ENCODE assay signal across 14 cellular contexts in genomic region chr22:46934172-46934745, GRCh38.
DNase-seq lines count a peak whose midpoint lies in the region; ATAC-seq, FAIRE-seq and TF ChIP-seq lines count a peak whose summit lies in the region.
"Had no signal": no experiment of that assay in that cellular context is flagged by ENCODE, and none has a peak within 500 bp of the region (broad histone marks: within the 10 kb centered on the region; RNA-seq: fewer than 3 reads in every experiment).

No MANE protein-coding gene starts in this region.

- peaks cover 2% of the 10 kb centered on the region; the same call in 1 of the 2 replicates for H3K79me2 ChIP-seq in GM12878 (ENCODE audit: control insufficient read depth, insufficient read depth, low read length)

- H3K27me3 ChIP-seq in heart right ventricle = no peaks in the 10 kb centered on the region
- H3K27me3 ChIP-seq in GM12878 (replicated peaks in 1 of 2; ENCODE audit: control insufficient read depth in 2 of 2, insufficient read depth in 2 of 2, low read length in 1 of 2) = no peaks in the 10 kb centered on the region
- H3K27me3 ChIP-seq in right lobe of liver = no peaks in the 10 kb centered on the region
- H3K27me3 ChIP-seq in transverse colon = no peaks in the 10 kb centered on the region
- no peaks in the 10 kb centered on the region for H3K27me3 ChIP-seq in H7 (ENCODE audit: control insufficient read depth, insufficient read depth, low read length)
- H3K27me3 ChIP-seq: cardiac muscle cell had no signal

- intact Hi-C loops in Right ventricle myocardium inferior (cut with DNase I) (no loop called here), heart right ventricle (cut with DNase I) (no loop called here), GM12878 (cut with micrococcal nuclease; ENCODE audit: unreplicated experiment) (no loop called here), right lobe of liver (cut with DNase I) (loop anchor here in 1 of 2 donors (10.0 kb wide), 1 partner anchor 119 kb away; no protein-coding TSS in a partner anchor), transverse colon (cut with DNase I; ENCODE audit: low total_unique reads) (no loop called here)

- SMC1A ChIA-PET in GM12878 (lab: Charles Lee; ENCODE audit: uncharacterized antibody, unreplicated experiment) = no interaction called here

- TF ChIP-seq EP300 in GM12878 (IDR thresholded peaks at IDR 0.05; ENCODE audit: borderline replicate concordance in 1 of 2, control insufficient read depth in 1 of 2, low read depth in 2 of 2, low read length in 2 of 2) = no peak
- TF ChIP-seq EP300 in transverse colon (IDR thresholded peaks at IDR 0.05; ENCODE audit: low read depth) = no peak

- peak overlapping the region in 1 of 10 donors; percentile 56 for H3K27ac ChIP-seq in heart right ventricle
- H3K27ac ChIP-seq in GM12878 (ENCODE audit: control insufficient read depth, insufficient read depth) = peak overlapping the region; percentile 42
- H3K27ac ChIP-seq in right lobe of liver = peak overlapping the region; percentile 75 to 98 (median 84)
- peak overlapping the region; percentile 23 to 58 (median 55) for H3K27ac ChIP-seq in transverse colon
- H3K27ac ChIP-seq: cardiac muscle cell had no signal

- in situ Hi-C loops in GM12878 (cut with MboI) (no loop called here), transverse colon (cut with MboI; ENCODE audit: low pct_ligation_motif_present in 1 of 4, low pct_unique_long_range_greater_than_20kb in 1 of 4, low sequenced_read_pairs in 3 of 4) (no loop called here)

- no peak overlapping the region for H3K4me3 ChIP-seq in heart right ventricle
- no peak overlapping the region for H3K4me3 ChIP-seq in GM12878
- no peak overlapping the region for H3K4me3 ChIP-seq in right lobe of liver
- H3K4me3 ChIP-seq in transverse colon = no peak overlapping the region
- no peak overlapping the region for H3K4me3 ChIP-seq in H7 (ENCODE audit: insufficient read depth, low read depth, low read length)
- H3K4me3 ChIP-seq: cardiac muscle cell had no signal

- no peak for FAIRE-seq in GM12878 (lab: Jason Lieb, UNC)

- 96% methylated on average over 14 of the region's 14 CpGs for WGBS in heart right ventricle, 2 donors
- WGBS in GM12878 (ENCODE audit: insufficient coverage, insufficient replicate concordance, low lambda C conversion rate, missing lambda C conversion rate) = 97% methylated on average over 14 of the region's 14 CpGs
- 84% methylated on average over 7 of the region's 14 CpGs for WGBS in right lobe of liver (ENCODE audit: insufficient coverage, low coverage, low lambda C conversion rate, missing lambda C conversion rate)
- WGBS in transverse colon (ENCODE audit: low coverage in 1 of 2), 2 donors = 96 to 100% methylated on average over 2 to 14 of the region's 14 CpGs

- no peak for TF ChIP-seq CTCF in heart right ventricle (IDR thresholded peaks at IDR 0.05)
- TF ChIP-seq CTCF in GM12878 (IDR thresholded peaks at IDR 0.05 in 2 of 3, conservative IDR thresholded peaks at IDR 0.05 in 1 of 3; ENCODE audit: control insufficient read depth in 2 of 3, extremely low read depth in 1 of 3, insufficient read depth in 1 of 3, low read depth in 3 of 3, low read length in 3 of 3) = no peak
- TF ChIP-seq CTCF in right lobe of liver (IDR thresholded peaks at IDR 0.05) = no peak
- TF ChIP-seq CTCF in transverse colon (IDR thresholded peaks at IDR 0.05) = no peak

- no peak overlapping the region for H2AFZ ChIP-seq in GM12878 (ENCODE audit: control insufficient read depth, low read depth, low read length)

- TF ChIP-seq POLR2A in GM12878 (IDR thresholded peaks at IDR 0.05; ENCODE audit: low read depth, low read length) (no peak), right lobe of liver (IDR thresholded peaks at IDR 0.05) (no peak), transverse colon (IDR thresholded peaks at IDR 0.05) (no peak)

- RAD21 ChIA-PET in GM12878 (lab: Charles Lee; ENCODE audit: unreplicated experiment) = no interaction called here

- no peak for TF ChIP-seq RAD21 in GM12878 (IDR thresholded peaks at IDR 0.05; ENCODE audit: insufficient read depth, low read depth, low read length)

- BruUV-seq in GM12878 (replicated peaks; lab: Mats Ljungman, UMichigan) = no TSS peak

- ATAC-seq in Right ventricle myocardium inferior (no peak), heart right ventricle (no peak), GM12878 (no peak), right lobe of liver (no peak), GM18519 (IDR thresholded peaks at IDR 0.05; ENCODE audit: low FRiP score, unreplicated experiment) (no peak), GM21360 (IDR thresholded peaks at IDR 0.05; ENCODE audit: unreplicated experiment) (no peak)

- no peaks in the 10 kb centered on the region for H4K20me1 ChIP-seq in GM12878 (ENCODE audit: control insufficient read depth, insufficient read depth)

- H3K9ac ChIP-seq in GM12878 (ENCODE audit: control insufficient read depth, insufficient read depth, low read length) = no peak overlapping the region

- H3K4me1 ChIP-seq in heart right ventricle (peaks cover 0 to 20% (median 3%) of the 10 kb centered on the region in 9 donors), GM12878 (ENCODE audit: control insufficient read depth, insufficient read depth, low read length) (peaks cover 27% of the 10 kb centered on the region), right lobe of liver (peaks cover 0 to 35% (median 10%) of the 10 kb centered on the region in 4 donors), transverse colon (peaks cover 0 to 27% (median 16%) of the 10 kb centered on the region in 4 donors)

- H3K4me2 ChIP-seq in GM12878 (ENCODE audit: control insufficient read depth, insufficient read depth) = no peak overlapping the region

- CTCF ChIA-PET in GM12878 (lab: Yijun Ruan, JAX) = interaction anchor here (0.8 kb wide), 1 partner anchor 10 kb away, joined by 3 read pairs; no protein-coding TSS in a partner anchor

- no peaks in the 10 kb centered on the region for H3K9me3 ChIP-seq in heart right ventricle
- no peaks in the 10 kb centered on the region for H3K9me3 ChIP-seq in GM12878 (replicated peaks; ENCODE audit: control insufficient read depth, insufficient read depth, low read length)
- no peaks in the 10 kb centered on the region for H3K9me3 ChIP-seq in right lobe of liver
- no peaks in the 10 kb centered on the region for H3K9me3 ChIP-seq in transverse colon

- peaks cover 0 to 15% (median 0%) of the 10 kb centered on the region in 9 donors for H3K36me3 ChIP-seq in heart right ventricle
- peaks cover 5 to 32% of the 10 kb centered on the region in 2 experiments for H3K36me3 ChIP-seq in GM12878 (ENCODE audit: control insufficient read depth in 2 of 2, insufficient read depth in 2 of 2, low read length in 1 of 2)
- H3K36me3 ChIP-seq in right lobe of liver = peaks cover 0 to 4% (median 0%) of the 10 kb centered on the region in 4 donors
- no peaks in the 10 kb centered on the region for H3K36me3 ChIP-seq in transverse colon
- no peaks in the 10 kb centered on the region for H3K36me3 ChIP-seq in H7 (replicated peaks; ENCODE audit: control insufficient read depth, insufficient read depth, low read length)
- H3K36me3 ChIP-seq: cardiac muscle cell had no signal

- DNase-seq in Right ventricle myocardium inferior (ENCODE audit: missing footprints) (peak; percentile 20), heart right ventricle (no peak), GM12878 (ENCODE audit: low read depth, low spot score) (no peak), right lobe of liver (no peak), transverse colon (no peak), H7 (no peak)
- DNase-seq: activated CD4-positive, alpha-beta T cell treated with anti-CD3 and anti-CD28 coated beads for 1 hour; DND-41; Karpas-422; NCI-H2029; stimulated activated naive B cell treated with anti-CD40 and anti-IgM and Interleukin-4, amounts not matched to agents 10 μg/mL and 1 μg/mL and 100 μg/mL, for 72 hours had no signal

- POLR2A ChIA-PET in GM12878 (lab: Charles Lee) = no interaction called here

TF ChIP-seq in GM12878, 131 proteins besides CTCF, POLR2A, EP300 and RAD21:
- TF ChIP-seq CHD4 (IDR thresholded peaks at IDR 0.05) (no peak), BACH1 (IDR thresholded peaks at IDR 0.05; ENCODE audit: borderline replicate concordance) (no peak), NBN (IDR thresholded peaks at IDR 0.05) (no peak), STAT1 (conservative IDR thresholded peaks at IDR 0.05) (no peak), SRF (IDR thresholded peaks at IDR 0.05; ENCODE audit: low read depth in 2 of 2, low read length in 2 of 2) (no peak), MTA3 (IDR thresholded peaks at IDR 0.05; ENCODE audit: borderline replicate concordance, low read length) (no peak), MEF2B (IDR thresholded peaks at IDR 0.05; ENCODE audit: partially characterized antibody, poor library complexity, severe bottlenecking) (no peak), HDAC2 (IDR thresholded peaks at IDR 0.05) (no peak), KLF5 (IDR thresholded peaks at IDR 0.05; ENCODE audit: partially characterized antibody) (no peak)
